ENCODE assay signal across 1 cellular context in the genomic region with DNA sequence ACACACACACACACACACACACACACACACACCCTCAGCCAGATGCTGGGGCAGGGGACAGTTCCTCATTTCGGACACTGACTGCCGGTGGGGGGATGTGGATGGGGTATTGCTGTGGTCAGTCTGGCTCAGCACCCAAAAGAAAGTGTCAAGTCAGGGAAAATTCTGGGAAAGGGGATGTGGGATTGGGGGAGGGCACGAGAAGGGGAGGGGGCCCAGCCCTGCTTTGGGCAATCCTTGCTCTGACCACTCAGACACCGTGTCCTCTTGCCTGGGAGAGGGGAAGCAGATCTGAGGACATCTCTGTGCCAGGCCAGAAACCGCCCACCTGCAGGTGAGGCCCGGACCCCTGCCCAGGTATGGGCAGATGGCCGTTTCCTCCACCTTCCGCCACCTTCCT.
TF ChIP-seq lines count a peak whose summit lies in the region.

Gene C1QC, plus strand, starts transcription at position 253 of the 400 bp plus-strand sequence. CDS start 391 bp downstream, outside the sequence.

TF ChIP-seq in H1, 55 proteins besides CTCF, POLR2A, EP300 and RAD21 (continued from another document):
- TF ChIP-seq, protein P1, sequence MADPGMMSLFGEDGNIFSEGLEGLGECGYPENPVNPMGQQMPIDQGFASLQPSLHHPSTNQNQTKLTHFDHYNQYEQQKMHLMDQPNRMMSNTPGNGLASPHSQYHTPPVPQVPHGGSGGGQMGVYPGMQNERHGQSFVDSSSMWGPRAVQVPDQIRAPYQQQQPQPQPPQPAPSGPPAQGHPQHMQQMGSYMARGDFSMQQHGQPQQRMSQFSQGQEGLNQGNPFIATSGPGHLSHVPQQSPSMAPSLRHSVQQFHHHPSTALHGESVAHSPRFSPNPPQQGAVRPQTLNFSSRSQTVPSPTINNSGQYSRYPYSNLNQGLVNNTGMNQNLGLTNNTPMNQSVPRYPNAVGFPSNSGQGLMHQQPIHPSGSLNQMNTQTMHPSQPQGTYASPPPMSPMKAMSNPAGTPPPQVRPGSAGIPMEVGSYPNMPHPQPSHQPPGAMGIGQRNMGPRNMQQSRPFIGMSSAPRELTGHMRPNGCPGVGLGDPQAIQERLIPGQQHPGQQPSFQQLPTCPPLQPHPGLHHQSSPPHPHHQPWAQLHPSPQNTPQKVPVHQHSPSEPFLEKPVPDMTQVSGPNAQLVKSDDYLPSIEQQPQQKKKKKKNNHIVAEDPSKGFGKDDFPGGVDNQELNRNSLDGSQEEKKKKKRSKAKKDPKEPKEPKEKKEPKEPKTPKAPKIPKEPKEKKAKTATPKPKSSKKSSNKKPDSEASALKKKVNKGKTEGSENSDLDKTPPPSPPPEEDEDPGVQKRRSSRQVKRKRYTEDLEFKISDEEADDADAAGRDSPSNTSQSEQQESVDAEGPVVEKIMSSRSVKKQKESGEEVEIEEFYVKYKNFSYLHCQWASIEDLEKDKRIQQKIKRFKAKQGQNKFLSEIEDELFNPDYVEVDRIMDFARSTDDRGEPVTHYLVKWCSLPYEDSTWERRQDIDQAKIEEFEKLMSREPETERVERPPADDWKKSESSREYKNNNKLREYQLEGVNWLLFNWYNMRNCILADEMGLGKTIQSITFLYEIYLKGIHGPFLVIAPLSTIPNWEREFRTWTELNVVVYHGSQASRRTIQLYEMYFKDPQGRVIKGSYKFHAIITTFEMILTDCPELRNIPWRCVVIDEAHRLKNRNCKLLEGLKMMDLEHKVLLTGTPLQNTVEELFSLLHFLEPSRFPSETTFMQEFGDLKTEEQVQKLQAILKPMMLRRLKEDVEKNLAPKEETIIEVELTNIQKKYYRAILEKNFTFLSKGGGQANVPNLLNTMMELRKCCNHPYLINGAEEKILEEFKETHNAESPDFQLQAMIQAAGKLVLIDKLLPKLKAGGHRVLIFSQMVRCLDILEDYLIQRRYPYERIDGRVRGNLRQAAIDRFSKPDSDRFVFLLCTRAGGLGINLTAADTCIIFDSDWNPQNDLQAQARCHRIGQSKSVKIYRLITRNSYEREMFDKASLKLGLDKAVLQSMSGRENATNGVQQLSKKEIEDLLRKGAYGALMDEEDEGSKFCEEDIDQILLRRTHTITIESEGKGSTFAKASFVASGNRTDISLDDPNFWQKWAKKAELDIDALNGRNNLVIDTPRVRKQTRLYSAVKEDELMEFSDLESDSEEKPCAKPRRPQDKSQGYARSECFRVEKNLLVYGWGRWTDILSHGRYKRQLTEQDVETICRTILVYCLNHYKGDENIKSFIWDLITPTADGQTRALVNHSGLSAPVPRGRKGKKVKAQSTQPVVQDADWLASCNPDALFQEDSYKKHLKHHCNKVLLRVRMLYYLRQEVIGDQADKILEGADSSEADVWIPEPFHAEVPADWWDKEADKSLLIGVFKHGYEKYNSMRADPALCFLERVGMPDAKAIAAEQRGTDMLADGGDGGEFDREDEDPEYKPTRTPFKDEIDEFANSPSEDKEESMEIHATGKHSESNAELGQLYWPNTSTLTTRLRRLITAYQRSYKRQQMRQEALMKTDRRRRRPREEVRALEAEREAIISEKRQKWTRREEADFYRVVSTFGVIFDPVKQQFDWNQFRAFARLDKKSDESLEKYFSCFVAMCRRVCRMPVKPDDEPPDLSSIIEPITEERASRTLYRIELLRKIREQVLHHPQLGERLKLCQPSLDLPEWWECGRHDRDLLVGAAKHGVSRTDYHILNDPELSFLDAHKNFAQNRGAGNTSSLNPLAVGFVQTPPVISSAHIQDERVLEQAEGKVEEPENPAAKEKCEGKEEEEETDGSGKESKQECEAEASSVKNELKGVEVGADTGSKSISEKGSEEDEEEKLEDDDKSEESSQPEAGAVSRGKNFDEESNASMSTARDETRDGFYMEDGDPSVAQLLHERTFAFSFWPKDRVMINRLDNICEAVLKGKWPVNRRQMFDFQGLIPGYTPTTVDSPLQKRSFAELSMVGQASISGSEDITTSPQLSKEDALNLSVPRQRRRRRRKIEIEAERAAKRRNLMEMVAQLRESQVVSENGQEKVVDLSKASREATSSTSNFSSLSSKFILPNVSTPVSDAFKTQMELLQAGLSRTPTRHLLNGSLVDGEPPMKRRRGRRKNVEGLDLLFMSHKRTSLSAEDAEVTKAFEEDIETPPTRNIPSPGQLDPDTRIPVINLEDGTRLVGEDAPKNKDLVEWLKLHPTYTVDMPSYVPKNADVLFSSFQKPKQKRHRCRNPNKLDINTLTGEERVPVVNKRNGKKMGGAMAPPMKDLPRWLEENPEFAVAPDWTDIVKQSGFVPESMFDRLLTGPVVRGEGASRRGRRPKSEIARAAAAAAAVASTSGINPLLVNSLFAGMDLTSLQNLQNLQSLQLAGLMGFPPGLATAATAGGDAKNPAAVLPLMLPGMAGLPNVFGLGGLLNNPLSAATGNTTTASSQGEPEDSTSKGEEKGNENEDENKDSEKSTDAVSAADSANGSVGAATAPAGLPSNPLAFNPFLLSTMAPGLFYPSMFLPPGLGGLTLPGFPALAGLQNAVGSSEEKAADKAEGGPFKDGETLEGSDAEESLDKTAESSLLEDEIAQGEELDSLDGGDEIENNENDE (IDR thresholded peaks at IDR 0.05; ENCODE audit: insufficient replicate concordance, low read length), result no peak
- TF ChIP-seq RNF2 (IDR thresholded peaks at IDR 0.05; ENCODE audit: borderline replicate concordance, low read depth, low read length, missing control alignments, poor library complexity, severe bottlenecking), result no peak
- TF ChIP-seq SP4 (IDR thresholded peaks at IDR 0.05; ENCODE audit: low read length), result no peak
- no peak for TF ChIP-seq CHD1 (IDR thresholded peaks at IDR 0.05; ENCODE audit: low read depth, low read length)
- no peak for TF ChIP-seq HDAC6 (IDR thresholded peaks at IDR 0.05; ENCODE audit: low read depth, low read length)
- TF ChIP-seq, protein P2, sequence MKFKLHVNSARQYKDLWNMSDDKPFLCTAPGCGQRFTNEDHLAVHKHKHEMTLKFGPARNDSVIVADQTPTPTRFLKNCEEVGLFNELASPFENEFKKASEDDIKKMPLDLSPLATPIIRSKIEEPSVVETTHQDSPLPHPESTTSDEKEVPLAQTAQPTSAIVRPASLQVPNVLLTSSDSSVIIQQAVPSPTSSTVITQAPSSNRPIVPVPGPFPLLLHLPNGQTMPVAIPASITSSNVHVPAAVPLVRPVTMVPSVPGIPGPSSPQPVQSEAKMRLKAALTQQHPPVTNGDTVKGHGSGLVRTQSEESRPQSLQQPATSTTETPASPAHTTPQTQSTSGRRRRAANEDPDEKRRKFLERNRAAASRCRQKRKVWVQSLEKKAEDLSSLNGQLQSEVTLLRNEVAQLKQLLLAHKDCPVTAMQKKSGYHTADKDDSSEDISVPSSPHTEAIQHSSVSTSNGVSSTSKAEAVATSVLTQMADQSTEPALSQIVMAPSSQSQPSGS (IDR thresholded peaks at IDR 0.05; ENCODE audit: low read length), result no peak
- no peak for TF ChIP-seq TAF1 (IDR thresholded peaks at IDR 0.05; ENCODE audit: low read depth, low read length)
- TF ChIP-seq SRF (IDR thresholded peaks at IDR 0.05; ENCODE audit: low read depth, low read length), result no peak
- no peak for TF ChIP-seq SP1 (IDR thresholded peaks at IDR 0.05; ENCODE audit: low read depth, low read length)
- TF ChIP-seq BACH1 (IDR thresholded peaks at IDR 0.05; ENCODE audit: low read length), result no peak
- TF ChIP-seq, protein P3, sequence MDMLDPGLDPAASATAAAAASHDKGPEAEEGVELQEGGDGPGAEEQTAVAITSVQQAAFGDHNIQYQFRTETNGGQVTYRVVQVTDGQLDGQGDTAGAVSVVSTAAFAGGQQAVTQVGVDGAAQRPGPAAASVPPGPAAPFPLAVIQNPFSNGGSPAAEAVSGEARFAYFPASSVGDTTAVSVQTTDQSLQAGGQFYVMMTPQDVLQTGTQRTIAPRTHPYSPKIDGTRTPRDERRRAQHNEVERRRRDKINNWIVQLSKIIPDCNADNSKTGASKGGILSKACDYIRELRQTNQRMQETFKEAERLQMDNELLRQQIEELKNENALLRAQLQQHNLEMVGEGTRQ (IDR thresholded peaks at IDR 0.05; ENCODE audit: low read length), result no peak
- no peak for TF ChIP-seq CHD2 (IDR thresholded peaks at IDR 0.05; ENCODE audit: low read length)
- TF ChIP-seq TBP (IDR thresholded peaks at IDR 0.05; ENCODE audit: low read depth, low read length), result no peak
